15 cellular contexts compared by ENCODE assay signal in genomic region chr15:78082106-78082742, GRCh38. TPM values are rescaled to one million over a fixed set of nuclear protein-coding genes. Genes with fewer than 3 reads are reported as not detected.
DNase-seq lines count a peak whose midpoint lies in the region; ATAC-seq and TF ChIP-seq lines count a peak whose summit lies in the region.
"Had no signal": no experiment of that assay in that cellular context is flagged by ENCODE, and none has a peak within 500 bp of the region (broad histone marks: within the 10 kb centered on the region; RNA-seq: fewer than 3 reads in every experiment).

No MANE protein-coding gene starts in this region.

- H3K27ac ChIP-seq in AG04450 (ENCODE audit: low read depth, low read length) = peak overlapping the region; percentile 52
- peak overlapping the region; percentile 67; the same call in 1 of the 2 replicates for H3K27ac ChIP-seq in IMR-90 (ENCODE audit: insufficient read depth, low read length)
- no peak overlapping the region for H3K27ac ChIP-seq in naive thymus-derived CD4-positive, alpha-beta T cell (ENCODE audit: low read depth, low read length)
- H3K27ac ChIP-seq: VCaP had no signal

- H2AFZ ChIP-seq in IMR-90 (replicated peaks; ENCODE audit: low read length, poor library complexity) = no peak overlapping the region

- no peak overlapping the region for H3K4me3 Mint-ChIP-seq in dendritic cell treated with granulocyte-macrophage colony-stimulating factor and Interleukin-4, amounts not matched to agents 40 ng/mL and 50 ng/mL, for 4 days
- H3K4me3 Mint-ChIP-seq in naive thymus-derived CD4-positive, alpha-beta T cell = peak overlapping the region in 1 of 10 donors; percentile 8
- no peak overlapping the region for H3K4me3 Mint-ChIP-seq in WTC11
- H3K4me3 Mint-ChIP-seq: CD8-positive, alpha-beta T cell; central memory CD8-positive, alpha-beta T cell had no signal

- DNase-seq in AG04450 (ENCODE audit: low read depth, low spot score) = no peak
- peak; percentile 47 for DNase-seq in IMR-90
- DNase-seq in naive thymus-derived CD4-positive, alpha-beta T cell = no peak
- DNase-seq in NK-92 treated with Interleukin-12 subunit alpha and Interleukin-12 subunit beta, amount 100 ng/mL, for 24 hours (lab: John Stamatoyannopoulos, UW) = no peak
- no peak for DNase-seq in WTC11 (ENCODE audit: low spot score)
- DNase-seq in stimulated activated naive CD4-positive, alpha-beta T cell treated with Interleukin-2 at 50 U/mL for 16 hours (lab: John Stamatoyannopoulos, UW) = no peak
- DNase-seq in effector CD8-positive, alpha-beta T cell (lab: John Stamatoyannopoulos, UW) = no peak
- DNase-seq: CD8-positive, alpha-beta T cell; GDM1; NCI-H2171 treated with DMSO at 0.1 percent for 48 hours; RPMI8226 had no signal

- peak overlapping the region; percentile 48; the same call in 1 of the 2 replicates for H3K4me2 ChIP-seq in IMR-90 (ENCODE audit: low read depth, low read length)

- peaks cover under 1% of the 10 kb centered on the region for H3K36me3 Mint-ChIP-seq in dendritic cell treated with granulocyte-macrophage colony-stimulating factor and Interleukin-4, amounts not matched to agents 40 ng/mL and 50 ng/mL, for 4 days (ENCODE audit: low read depth)
- no peaks in the 10 kb centered on the region for H3K36me3 Mint-ChIP-seq in naive thymus-derived CD4-positive, alpha-beta T cell
- no peaks in the 10 kb centered on the region for H3K36me3 Mint-ChIP-seq in WTC11
- H3K36me3 Mint-ChIP-seq: CD8-positive, alpha-beta T cell had no signal

- peak overlapping the region; percentile 63 for H3K4ac ChIP-seq in IMR-90 (ENCODE audit: low read depth, low read length)

- peak overlapping the region; percentile 61 for H2BK120ac ChIP-seq in IMR-90 (ENCODE audit: low read depth, low read length)

- H4K5ac ChIP-seq in IMR-90 (ENCODE audit: low read depth, low read length) = peak overlapping the region; percentile 28; the same call in 1 of the 2 replicates

- H3K9me1 ChIP-seq in IMR-90 (ENCODE audit: insufficient read depth, low read length) = peaks cover 22% of the 10 kb centered on the region

- peak overlapping the region; percentile 30 for H2BK5ac ChIP-seq in IMR-90 (ENCODE audit: low read depth, low read length, poor library complexity, severe bottlenecking)

- TF ChIP-seq CTCF in AG04450 (IDR thresholded peaks at IDR 0.05; ENCODE audit: low read depth, low read length) (no peak), IMR-90 (conservative IDR thresholded peaks at IDR 0.05; ENCODE audit: low read depth, low read length) (no peak), WTC11 (IDR thresholded peaks at IDR 0.05) (no peak)

- peak overlapping the region; percentile 5; the same call in 1 of the 2 replicates for H3K18ac ChIP-seq in IMR-90 (ENCODE audit: low read depth, low read length)

- no peaks in the 10 kb centered on the region; the same call in 1 of the 2 replicates for H4K20me1 ChIP-seq in IMR-90 (ENCODE audit: insufficient read depth, low read length)

- BruUV-seq in IMR-90 (replicated peaks; lab: Mats Ljungman, UMichigan) = no TSS peak

- TF ChIP-seq POLR2A in IMR-90 (IDR thresholded peaks at IDR 0.05; ENCODE audit: low read depth, low read length) = no peak

- no peaks in the 10 kb centered on the region for H3K27me3 ChIP-seq in AG04450 (ENCODE audit: control insufficient read depth, insufficient read depth, low read length)
- H3K27me3 ChIP-seq in IMR-90 (ENCODE audit: control insufficient read depth, insufficient read depth, low read length) = no peaks in the 10 kb centered on the region
- no peaks in the 10 kb centered on the region for H3K27me3 ChIP-seq in naive thymus-derived CD4-positive, alpha-beta T cell (ENCODE audit: control insufficient read depth in 2 of 2, insufficient read depth in 2 of 2, low read length in 2 of 2)

- H3K56ac ChIP-seq in IMR-90 (ENCODE audit: extremely low read depth, insufficient read depth, low read length) = no peak overlapping the region

- no peak overlapping the region for H3K9ac ChIP-seq in IMR-90 (ENCODE audit: low read depth, low read length)

- peak overlapping the region; percentile 38 for H3K14ac ChIP-seq in IMR-90 (replicated peaks; ENCODE audit: low read depth, low read length)

- peak overlapping the region in 1 of 2 experiments; percentile 53; a peak in 2 of 4 replicates for H4K8ac ChIP-seq in IMR-90 (ENCODE audit: low read depth in 2 of 2, low read length in 2 of 2)

- peaks cover 27% of the 10 kb centered on the region for H3K4me1 ChIP-seq in IMR-90 (ENCODE audit: control insufficient read depth, insufficient read depth, low read length)
- H3K4me1 ChIP-seq in naive thymus-derived CD4-positive, alpha-beta T cell (ENCODE audit: control insufficient read depth in 2 of 2, insufficient read depth in 2 of 2, low read length in 2 of 2) = peaks cover 5 to 6% of the 10 kb centered on the region in 2 donors

- no peaks in the 10 kb centered on the region for H3K36me3 ChIP-seq in IMR-90 (ENCODE audit: control insufficient read depth, insufficient read depth, low read length)
- H3K36me3 ChIP-seq in naive thymus-derived CD4-positive, alpha-beta T cell (ENCODE audit: control insufficient read depth in 2 of 3, insufficient read depth in 3 of 3, low read length in 3 of 3) = peaks cover 0 to under 1% (median 0%) of the 10 kb centered on the region in 3 experiments

- POLR2A ChIA-PET in AG04450 (lab: Yijun Ruan, JAX) (interaction anchor here (1.3 to 1.9 kb wide), 2 partner anchors 11 to 32 kb away, joined by 3 to 15 read pairs; partner anchors contain the start of gene SH2D7), IMR-90 (lab: Charles Lee; ENCODE audit: unreplicated experiment) (no interaction called here), WTC11 (lab: Charles Lee) (no interaction called here)
- POLR2A ChIA-PET in naive thymus-derived CD4-positive, alpha-beta T cell (lab: Charles Lee) = interaction anchor here (1.1 to 1.4 kb wide), 3 partner anchors 13 to 48 kb away, joined by 3 read pairs; no protein-coding TSS in a partner anchor

- CTCF ChIA-PET in AG04450 (lab: Charles Lee) = interaction anchor here (1.0 to 1.3 kb wide), 2 partner anchors 26 to 96 kb away, joined by 3 to 6 read pairs; no protein-coding TSS in a partner anchor
- CTCF ChIA-PET in IMR-90 (lab: Yijun Ruan, JAX) = interaction anchor here (1.0 to 1.5 kb wide), 2 partner anchors 11 to 26 kb away, joined by 7 to 8 read pairs; partner anchors contain the start of gene SH2D7
- CTCF ChIA-PET in naive thymus-derived CD4-positive, alpha-beta T cell (lab: Charles Lee) = interaction anchor here (1.2 to 1.4 kb wide), 2 partner anchors 26 to 32 kb away, joined by 3 read pairs; no protein-coding TSS in a partner anchor
- CTCF ChIA-PET in WTC11 (lab: Charles Lee) = interaction anchor here (2.9 kb wide), 1 partner anchor 26 kb away, joined by 8 read pairs; no protein-coding TSS in a partner anchor

- no peaks in the 10 kb centered on the region; the same call in 1 of the 2 replicates for H3K9me3 ChIP-seq in AG04450 (ENCODE audit: control insufficient read depth, insufficient read depth, low read length)
- H3K9me3 ChIP-seq in IMR-90 (ENCODE audit: control insufficient read depth, insufficient read depth, low read length) = no peaks in the 10 kb centered on the region
- H3K9me3 ChIP-seq in naive thymus-derived CD4-positive, alpha-beta T cell (ENCODE audit: control insufficient read depth in 2 of 3, low read length in 3 of 3) = no peaks in the 10 kb centered on the region

- peaks cover 68% of the 10 kb centered on the region for H3K4me1 Mint-ChIP-seq in dendritic cell treated with granulocyte-macrophage colony-stimulating factor and Interleukin-4, amounts not matched to agents 40 ng/mL and 50 ng/mL, for 4 days (ENCODE audit: low read depth)
- peaks cover 5 to 46% (median 9%) of the 10 kb centered on the region in 7 donors for H3K4me1 Mint-ChIP-seq in naive thymus-derived CD4-positive, alpha-beta T cell
- no peaks in the 10 kb centered on the region for H3K4me1 Mint-ChIP-seq in WTC11

- no peaks in the 10 kb centered on the region for H3K27me3 Mint-ChIP-seq in dendritic cell treated with granulocyte-macrophage colony-stimulating factor and Interleukin-4, amounts not matched to agents 40 ng/mL and 50 ng/mL, for 4 days
- H3K27me3 Mint-ChIP-seq in naive thymus-derived CD4-positive, alpha-beta T cell = no peaks in the 10 kb centered on the region
- H3K27me3 Mint-ChIP-seq in WTC11 (ENCODE audit: low read depth) = peaks cover 6% of the 10 kb centered on the region
- H3K27me3 Mint-ChIP-seq: central memory CD8-positive, alpha-beta T cell had no signal

- intact Hi-C loops in IMR-90 (cut with micrococcal nuclease) = no loop called here
- intact Hi-C loops in dendritic cell treated with granulocyte-macrophage colony-stimulating factor and Interleukin-4, amounts not matched to agents 40 ng/mL and 50 ng/mL, for 4 days (cut with micrococcal nuclease) = no loop called here
- intact Hi-C loops in naive thymus-derived CD4-positive, alpha-beta T cell (cut with micrococcal nuclease) = no loop called here

- no peak overlapping the region for H3K4me3 ChIP-seq in AG04450 (ENCODE audit: low read depth, low read length)
- no peak overlapping the region for H3K4me3 ChIP-seq in IMR-90 (ENCODE audit: insufficient read depth, low read depth, low read length)
- H3K4me3 ChIP-seq in naive thymus-derived CD4-positive, alpha-beta T cell (ENCODE audit: low read length) = no peak overlapping the region

- no peak overlapping the region for H3K23ac ChIP-seq in IMR-90 (ENCODE audit: low read depth, low read length)

- H2AK5ac ChIP-seq in IMR-90 (ENCODE audit: low read depth, low read length) = peak overlapping the region; percentile 24; the same call in 1 of the 2 replicates

- peak overlapping the region; percentile 53 for H2BK20ac ChIP-seq in IMR-90 (ENCODE audit: low read depth, low read length)

- peak overlapping the region; percentile 77 for H3K27ac Mint-ChIP-seq in dendritic cell treated with granulocyte-macrophage colony-stimulating factor and Interleukin-4, amounts not matched to agents 40 ng/mL and 50 ng/mL, for 4 days
- peak overlapping the region in 1 of 9 donors; percentile 16 for H3K27ac Mint-ChIP-seq in naive thymus-derived CD4-positive, alpha-beta T cell
- no peak overlapping the region for H3K27ac Mint-ChIP-seq in WTC11
- H3K27ac Mint-ChIP-seq: CD8-positive, alpha-beta T cell had no signal

- no peaks in the 10 kb centered on the region for H3K9me3 Mint-ChIP-seq in dendritic cell treated with granulocyte-macrophage colony-stimulating factor and Interleukin-4, amounts not matched to agents 40 ng/mL and 50 ng/mL, for 4 days
- H3K9me3 Mint-ChIP-seq in naive thymus-derived CD4-positive, alpha-beta T cell = no peaks in the 10 kb centered on the region
- H3K9me3 Mint-ChIP-seq in WTC11 = no peaks in the 10 kb centered on the region
- H3K9me3 Mint-ChIP-seq: CD8-positive, alpha-beta T cell; central memory CD8-positive, alpha-beta T cell had no signal

- peak overlapping the region; percentile 61 for H4K91ac ChIP-seq in IMR-90 (ENCODE audit: insufficient read depth, low read depth, low read length)

- no peaks in the 10 kb centered on the region for H3K79me1 ChIP-seq in IMR-90 (ENCODE audit: low read depth in 1 of 2, low read length in 2 of 2)

- 0 out of 3 replicates have a peak overlapping the region, but pooled peaks have one; percentile 67 for H2BK15ac ChIP-seq in IMR-90 (ENCODE audit: low read depth, low read length)

- in situ Hi-C loops in IMR-90 (cut with MboI; ENCODE audit: low sequenced_read_pairs) = no loop called here

- ATAC-seq in IMR-90 (ENCODE audit: low read depth) (peak; percentile 47), WTC11 (no peak)
- peak; percentile 60 for ATAC-seq in naive thymus-derived CD4-positive, alpha-beta T cell
- ATAC-seq: CD8-positive, alpha-beta T cell had no signal

- WGBS in IMR-90 (ENCODE audit: extremely low coverage in 2 of 2, insufficient read length in 1 of 2), 2 experiments = 60% methylated on average over 2 of the region's 5 CpGs; no CpG with 5 or more reads in 1 of the 2 experiments

- dilution Hi-C loops in IMR-90 (cut with HindIII; ENCODE audit: low sequenced_read_pairs, unreplicated experiment) = no loop called here

- H2AK9ac ChIP-seq in IMR-90 (replicated peaks; ENCODE audit: low read depth, low read length, poor library complexity) = peak overlapping the region; percentile 45

- TF ChIP-seq RAD21 in IMR-90 (IDR thresholded peaks at IDR 0.05; ENCODE audit: low read length) = no peak

RNA-seq across cellular contexts. Expression of gene TBC1D2B, which starts 4.7 kb away (rescaled TPM):
- 42.0 and 42.5 TPM in 2 replicates for polyA plus RNA-seq in AG04450 (2011; rRNA removed)
- 51.6 and 57.3 TPM in 2 replicates for polyA minus RNA-seq in AG04450 (2011; rRNA and poly(A)+ RNA removed)
- 17.7 and 17.8 TPM in 2 replicates for total RNA-seq in IMR-90 (2012; rRNA removed)
- polyA plus RNA-seq in IMR-90 (2012; rRNA removed) = 22.8 and 28.3 TPM in 2 replicates
- polyA plus RNA-seq in IMR-90 (2012; cell fraction: cytosol; rRNA removed) = 13.0 and 22.1 TPM in 2 replicates
- polyA plus RNA-seq in IMR-90 (2012; cell fraction: nucleus; rRNA removed; ENCODE audit: low replicate concordance) = 84.5 and 160 TPM in 2 replicates
- 100 to 1,000 TPM in 2 of 5 experiments, 10 to 100 TPM in 3; 69.7 to 119 (median 86.1) TPM for total RNA-seq in naive thymus-derived CD4-positive, alpha-beta T cell
- 10 to 100 TPM in 1 of 2 donors, 1 to 10 TPM in 1; 7.4 to 14.5 TPM for polyA plus RNA-seq in naive thymus-derived CD4-positive, alpha-beta T cell
- total RNA-seq in WTC11 (2021) = 15.2 to 18.3 TPM (median 16.8 TPM) in 3 replicates

RNA-seq across cellular contexts. Expression of gene SH2D7, which starts 10.1 kb away (rescaled TPM):
- polyA plus RNA-seq in AG04450 (2011; rRNA removed) = 0.04 TPM in 1 of 2 replicates, not detected in the other
- 0.14 TPM in 1 of 2 replicates, not detected in the other for polyA minus RNA-seq in AG04450 (2011; rRNA and poly(A)+ RNA removed)
- total RNA-seq in IMR-90 (2012; rRNA removed) = not detected in 2 replicates
- not detected in 2 replicates for polyA plus RNA-seq in IMR-90 (2012; rRNA removed)
- polyA plus RNA-seq in IMR-90 (2012; cell fraction: cytosol; rRNA removed) = not detected in 2 replicates
- polyA plus RNA-seq in IMR-90 (2012; cell fraction: nucleus; rRNA removed; ENCODE audit: low replicate concordance) = not detected in 2 replicates
- not detected for total RNA-seq in naive thymus-derived CD4-positive, alpha-beta T cell
- not detected for polyA plus RNA-seq in naive thymus-derived CD4-positive, alpha-beta T cell
- not detected in 3 replicates for total RNA-seq in WTC11 (2021)
- total RNA-seq: CD8-positive, alpha-beta T cell; fibroblast of lung had no signal

RNA-seq across cellular contexts. Expression of gene CIB2, which starts 49.0 kb away (rescaled TPM):
- 2.7 and 3.7 TPM in 2 replicates for polyA plus RNA-seq in AG04450 (2011; rRNA removed)
- 3.3 and 3.9 TPM in 2 replicates for polyA minus RNA-seq in AG04450 (2011; rRNA and poly(A)+ RNA removed)
- 2.2 and 2.5 TPM in 2 replicates for total RNA-seq in IMR-90 (2012; rRNA removed)
- 2.4 and 2.8 TPM in 2 replicates for polyA plus RNA-seq in IMR-90 (2012; rRNA removed)
- polyA plus RNA-seq in IMR-90 (2012; cell fraction: cytosol; rRNA removed) = 2.5 and 3.1 TPM in 2 replicates
- polyA plus RNA-seq in IMR-90 (2012; cell fraction: nucleus; rRNA removed; ENCODE audit: low replicate concordance) = 0.83 and 2.3 TPM in 2 replicates
- total RNA-seq in naive thymus-derived CD4-positive, alpha-beta T cell = 1 to 10 TPM; 1.0 to 2.0 (median 1.7) TPM
- 1 to 10 TPM; 1.8 to 2.1 TPM for polyA plus RNA-seq in naive thymus-derived CD4-positive, alpha-beta T cell
- total RNA-seq in WTC11 (2021) = 45.2 to 56.4 TPM (median 56.2 TPM) in 3 replicates

Comparison
In these comparisons a context has a peak if more than half of its experiments do, and no peak if none do; other contexts are left out.
1. RNA of gene CIB2, which starts 49.0 kb away (total RNA-seq): 45.2 to 56.4 TPM in WTC11; 2.2 to 2.5 TPM in IMR-90 and 1.0 to 2.0 TPM in naive thymus-derived CD4-positive, alpha-beta T cell; every median in the first group is over 10 times any median in the second.
2. POLR2A ChIA-PET loops: an anchor here in AG04450 (1.3 to 1.9 kb wide) and naive thymus-derived CD4-positive, alpha-beta T cell (1.1 to 1.4 kb wide); none called in IMR-90 and WTC11.